In genomic region chr1:100907887-100908286, GRCh38 we compare ENCODE assay signal across 21 cellular contexts. TPM values are rescaled to one million over a fixed set of nuclear protein-coding genes. Genes with fewer than 3 reads are reported as not detected.
A peak's percentile ranks its signal among the peaks of the same experiment; 100 is the strongest.
DNase-seq lines count a peak whose midpoint lies in the region; TF ChIP-seq lines count a peak whose summit lies in the region.
"Had no signal": no experiment of that assay in that cellular context is flagged by ENCODE, and none has a peak within 500 bp of the region (broad histone marks: within the 10 kb centered on the region; RNA-seq: fewer than 3 reads in every experiment).

No MANE protein-coding gene starts in this region.

- no peak for TF ChIP-seq CTCF in HEK293 (tag by site-specific recombination; IDR thresholded peaks at IDR 0.05)
- TF ChIP-seq CTCF in endodermal cell (conservative IDR thresholded peaks at IDR 0.05), result no peak
- no peak for TF ChIP-seq CTCF in neural progenitor cell (IDR thresholded peaks at IDR 0.05)
- TF ChIP-seq CTCF in type B pancreatic cell (conservative IDR thresholded peaks at IDR 0.05), result no peak

- DNase-seq in activated CD4-positive, alpha-beta T cell treated with anti-CD3 and anti-CD28 coated beads, Interleukin-2, amount 10 ng/mL, durations not matched to agents 7 days and 5 days, result no peak
- DNase-seq in activated CD4-positive, alpha-beta T cell treated with anti-CD3 and anti-CD28 coated beads, Interleukin-2, amount 50 U/mL, for 1 hour, result no peak
- DNase-seq in endodermal cell (no peak), neural progenitor cell (ENCODE audit: low spot score) (no peak), type B pancreatic cell (ENCODE audit: extremely low spot score, unreplicated experiment) (no peak), HPDE6-E6E7 (ENCODE audit: extremely low spot score) (no peak), amygdala (lab: John Stamatoyannopoulos, UW) (no peak)
- DNase-seq: 8988T, C1 segment of cervical spinal cord, DND-41, GDM1, HFFc6, KBM-7, NCI-H1092 treated with DMSO at 0.1 percent for 48 hours, NCI-H1694 treated with DMSO at 0.1 percent for 48 hours, NCI-H446 treated with DMSO at 0.1 percent for 48 hours, NCI-H82, Peyer's patch, Right ventricle myocardium superior had no signal

- H3K9ac ChIP-seq in endodermal cell (ENCODE audit: extremely low read depth, low read length, poor library complexity, severe bottlenecking) (no peak overlapping the region), neural progenitor cell (no peak overlapping the region)

- H3F3A ChIP-seq in neural progenitor cell (ENCODE audit: low read depth), result no peaks in the 10 kb centered on the region

- H3K4me3 ChIP-seq in HEK293 (ENCODE audit: low read depth, low read length), result no peak overlapping the region
- no peak overlapping the region for H3K4me3 ChIP-seq in endodermal cell (ENCODE audit: low read length)
- no peak overlapping the region for H3K4me3 ChIP-seq in neural progenitor cell
- H3K4me3 ChIP-seq: Peyer's patch had no signal

- peaks cover 24% of the 10 kb centered on the region for H3K79me2 ChIP-seq in neural progenitor cell (ENCODE audit: low read depth)

- H3K27ac ChIP-seq in HEK293 (ENCODE audit: extremely low read depth, low read depth, low read length) (no peak overlapping the region), endodermal cell (ENCODE audit: low read depth, low read length) (no peak overlapping the region), neural progenitor cell (no peak overlapping the region)
- H3K27ac ChIP-seq: HL-60, Peyer's patch had no signal

- no peaks in the 10 kb centered on the region for H3K27me3 Mint-ChIP-seq in activated CD4-positive, alpha-beta T cell treated with anti-CD3 and anti-CD28 coated beads, Interleukin-2, amount 10 ng/mL, durations not matched to agents 7 days and 5 days
- H3K27me3 Mint-ChIP-seq in endodermal cell (ENCODE audit: insufficient read depth) (no peaks in the 10 kb centered on the region), neural progenitor cell (ENCODE audit: insufficient read depth, low read depth) (no peaks in the 10 kb centered on the region), type B pancreatic cell (no peaks in the 10 kb centered on the region)

- H3K36me3 ChIP-seq in HEK293 (ENCODE audit: control insufficient read depth in 2 of 2, insufficient read depth in 1 of 2, low read length in 2 of 2), result peaks cover 48 to 72% of the 10 kb centered on the region in 2 experiments
- H3K36me3 ChIP-seq in endodermal cell (ENCODE audit: control insufficient read depth, insufficient read depth, low read length), result peaks cover 85% of the 10 kb centered on the region
- peaks cover 34% of the 10 kb centered on the region for H3K36me3 ChIP-seq in neural progenitor cell

- CTCF ChIA-PET in activated CD4-positive, alpha-beta T cell treated with anti-CD3 and anti-CD28 coated beads, Interleukin-2, amount 10 ng/mL, durations not matched to agents 7 days and 5 days (lab: Charles Lee), result interaction anchor here (0.9 to 2.2 kb wide), 2 partner anchors 308 to 402 kb away, joined by 3 to 8 read pairs; no protein-coding TSS in a partner anchor
- CTCF ChIA-PET in HEK293 (lab: Yijun Ruan, JAX), result interaction anchor here (0.9 to 1.5 kb wide), 2 partner anchors 14 to 399 kb away, joined by 4 to 7 read pairs; no protein-coding TSS in a partner anchor

- no peaks in the 10 kb centered on the region for H3K9me3 ChIP-seq in HEK293 (ENCODE audit: control insufficient read depth, insufficient read depth, low read depth, low read length)
- H3K9me3 ChIP-seq in endodermal cell (ENCODE audit: control insufficient read depth, low read length), result peaks cover 15% of the 10 kb centered on the region
- peaks cover 6% of the 10 kb centered on the region for H3K9me3 ChIP-seq in neural progenitor cell (ENCODE audit: low read depth)
- H3K9me3 ChIP-seq: Peyer's patch had no signal

- H3K27ac Mint-ChIP-seq in activated CD4-positive, alpha-beta T cell treated with anti-CD3 and anti-CD28 coated beads, Interleukin-2, amount 10 ng/mL, durations not matched to agents 7 days and 5 days, result peak overlapping the region; percentile 22
- H3K27ac Mint-ChIP-seq in endodermal cell, result peak overlapping the region; percentile 1
- H3K27ac Mint-ChIP-seq in neural progenitor cell, result peak overlapping the region; percentile 27
- no peak overlapping the region for H3K27ac Mint-ChIP-seq in type B pancreatic cell
- H3K27ac Mint-ChIP-seq: HFFc6 had no signal

- 85 to 100% methylated on average over 1 of the region's 1 CpG for WGBS in endodermal cell (ENCODE audit: insufficient coverage in 1 of 2, insufficient read length in 1 of 2), 2 experiments

- H4K20me1 ChIP-seq in neural progenitor cell (ENCODE audit: low read depth), result no peaks in the 10 kb centered on the region

- H3K36me3 Mint-ChIP-seq in activated CD4-positive, alpha-beta T cell treated with anti-CD3 and anti-CD28 coated beads, Interleukin-2, amount 10 ng/mL, durations not matched to agents 7 days and 5 days (ENCODE audit: low read depth), result peaks cover 61% of the 10 kb centered on the region
- peaks cover 44% of the 10 kb centered on the region for H3K36me3 Mint-ChIP-seq in endodermal cell (ENCODE audit: low read depth)
- peaks cover 35% of the 10 kb centered on the region for H3K36me3 Mint-ChIP-seq in neural progenitor cell
- peaks cover 49% of the 10 kb centered on the region for H3K36me3 Mint-ChIP-seq in type B pancreatic cell

- POLR2A ChIA-PET in activated CD4-positive, alpha-beta T cell treated with anti-CD3 and anti-CD28 coated beads, Interleukin-2, amount 10 ng/mL, durations not matched to agents 7 days and 5 days (lab: Charles Lee), result no interaction called here
- POLR2A ChIA-PET in HEK293 (lab: Yijun Ruan, JAX), result no interaction called here

- no peaks in the 10 kb centered on the region for H3K27me3 ChIP-seq in endodermal cell (ENCODE audit: control insufficient read depth, insufficient read depth, low read length, poor library complexity, severe bottlenecking)
- no peaks in the 10 kb centered on the region for H3K27me3 ChIP-seq in neural progenitor cell
- H3K27me3 ChIP-seq: Peyer's patch had no signal

- H3K9me3 Mint-ChIP-seq in activated CD4-positive, alpha-beta T cell treated with anti-CD3 and anti-CD28 coated beads, Interleukin-2, amount 10 ng/mL, durations not matched to agents 7 days and 5 days, result peaks cover 9% of the 10 kb centered on the region
- peaks cover 9% of the 10 kb centered on the region for H3K9me3 Mint-ChIP-seq in endodermal cell
- peaks cover 6% of the 10 kb centered on the region for H3K9me3 Mint-ChIP-seq in neural progenitor cell
- H3K9me3 Mint-ChIP-seq in type B pancreatic cell, result no peaks in the 10 kb centered on the region
- H3K9me3 Mint-ChIP-seq: HFFc6 had no signal

- H3K4me1 Mint-ChIP-seq in activated CD4-positive, alpha-beta T cell treated with anti-CD3 and anti-CD28 coated beads, Interleukin-2, amount 10 ng/mL, durations not matched to agents 7 days and 5 days, result peaks cover 16% of the 10 kb centered on the region
- peaks cover 4% of the 10 kb centered on the region for H3K4me1 Mint-ChIP-seq in endodermal cell
- H3K4me1 Mint-ChIP-seq in neural progenitor cell, result peaks cover 24% of the 10 kb centered on the region
- H3K4me1 Mint-ChIP-seq in type B pancreatic cell (ENCODE audit: unreplicated experiment), result no peaks in the 10 kb centered on the region

- no peak overlapping the region for H2AFZ ChIP-seq in neural progenitor cell (replicated peaks)

- H3K4me3 Mint-ChIP-seq in activated CD4-positive, alpha-beta T cell treated with anti-CD3 and anti-CD28 coated beads, Interleukin-2, amount 10 ng/mL, durations not matched to agents 7 days and 5 days, result no peak overlapping the region
- H3K4me3 Mint-ChIP-seq in endodermal cell (no peak overlapping the region), neural progenitor cell (no peak overlapping the region), type B pancreatic cell (no peak overlapping the region)
- H3K4me3 Mint-ChIP-seq: HFFc6 had no signal

- no peak overlapping the region for H3K4me2 ChIP-seq in neural progenitor cell

- H3K4me1 ChIP-seq in HEK293 (ENCODE audit: control insufficient read depth, insufficient read depth, low read length), result no peaks in the 10 kb centered on the region
- no peaks in the 10 kb centered on the region for H3K4me1 ChIP-seq in endodermal cell (ENCODE audit: control insufficient read depth, insufficient read depth, low read length)
- no peaks in the 10 kb centered on the region for H3K4me1 ChIP-seq in neural progenitor cell
- H3K4me1 ChIP-seq: Peyer's patch had no signal

TF ChIP-seq in HEK293, 187 proteins besides CTCF, POLR2A, EP300 and RAD21:
- TF ChIP-seq ZBTB8A (tag by site-specific recombination; IDR thresholded peaks at IDR 0.05) (no peak), ZNF701 (tag by site-specific recombination; IDR thresholded peaks at IDR 0.05) (no peak), PRDM1 (tag by site-specific recombination; IDR thresholded peaks at IDR 0.05) (peak; percentile 97), SETDB1 (IDR thresholded peaks at IDR 0.05; ENCODE audit: insufficient read length, low read length) (no peak), ZNF24 (tag by site-specific recombination; IDR thresholded peaks at IDR 0.05) (no peak), ZNF660 (tag by site-specific recombination; IDR thresholded peaks at IDR 0.05) (no peak), HOXC10 (CRISPR knock-in tag; IDR thresholded peaks at IDR 0.05) (no peak), ZNF37A (tag by site-specific recombination; IDR thresholded peaks at IDR 0.05) (no peak)
TF ChIP-seq in HEK293: peak in this region for 1.

RNA-seq across cellular contexts. Expression of gene SLC30A7, which starts 12.0 kb away (rescaled TPM):
- 10 to 100 TPM; 32.8 to 33.9 TPM for total RNA-seq in activated CD4-positive, alpha-beta T cell treated with anti-CD3 and anti-CD28 coated beads, Interleukin-2, amount 10 ng/mL, durations not matched to agents 7 days and 5 days
- 10 to 100 TPM; 21.7 to 26.2 TPM for total RNA-seq in endodermal cell
- polyA plus RNA-seq in endodermal cell (2013, experiment 1 of 2), result 12.0 TPM
- polyA plus RNA-seq in endodermal cell (2013, experiment 2 of 2), result 11.0 TPM
- total RNA-seq in neural progenitor cell (ENCODE audit: low replicate concordance), result 14.8 and 22.2 TPM in 2 replicates
- total RNA-seq in type B pancreatic cell (ENCODE audit: low replicate concordance), result 30.1 and 37.5 TPM in 2 replicates

RNA-seq across cellular contexts. Expression of gene EXTL2, which starts 13.2 kb away (rescaled TPM):
- total RNA-seq in activated CD4-positive, alpha-beta T cell treated with anti-CD3 and anti-CD28 coated beads, Interleukin-2, amount 10 ng/mL, durations not matched to agents 7 days and 5 days, result 1 to 10 TPM; 2.4 to 3.5 TPM
- total RNA-seq in endodermal cell (10 to 100 TPM; 40.6 to 47.5 TPM), neural progenitor cell (ENCODE audit: low replicate concordance) (60.6 and 73.3 TPM in 2 replicates), type B pancreatic cell (ENCODE audit: low replicate concordance) (11.7 and 40.1 TPM in 2 replicates)
- 56.1 TPM for polyA plus RNA-seq in endodermal cell (2013, experiment 1 of 2)
- 53.9 TPM for polyA plus RNA-seq in endodermal cell (2013, experiment 2 of 2)
